12 cellular contexts compared by ENCODE assay signal in the genomic region with DNA sequence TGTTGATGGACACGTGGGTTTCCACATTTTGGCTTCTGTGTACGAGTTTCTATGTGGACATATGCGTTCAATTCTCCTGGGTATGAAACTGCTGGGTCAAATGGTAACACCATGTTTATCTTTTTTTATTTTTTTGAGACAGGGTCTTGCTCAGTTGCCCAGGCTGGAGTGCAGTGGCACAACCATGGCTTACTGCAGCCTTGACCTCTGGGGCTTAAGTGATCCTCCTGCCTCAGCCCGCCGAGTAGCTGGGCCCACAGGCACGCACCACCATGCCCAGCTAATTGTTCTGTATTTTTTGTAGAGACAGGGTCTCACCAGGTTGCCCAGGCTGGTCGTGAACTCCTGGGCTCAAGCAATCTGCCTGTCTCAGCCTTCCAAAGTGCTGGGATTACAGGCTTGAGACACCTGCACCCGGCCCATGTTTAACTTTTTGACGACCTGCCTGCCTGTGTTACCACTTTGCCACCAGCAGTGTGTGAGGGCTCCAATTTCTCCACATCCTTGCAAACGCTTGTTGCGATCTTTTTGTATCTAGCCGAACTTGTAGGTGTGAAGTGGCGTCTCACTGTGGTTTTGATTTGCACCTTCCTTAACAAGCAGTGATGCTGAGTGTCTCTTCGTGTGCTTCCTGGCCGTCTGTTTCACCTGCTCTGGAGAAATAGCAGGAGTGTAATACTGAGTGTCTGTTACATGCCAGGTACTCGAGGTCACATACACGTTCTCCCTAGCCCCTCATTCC.
"Had no signal": no experiment of that assay in that cellular context is flagged by ENCODE, and none has a peak within 500 bp of the region (broad histone marks: within the 10 kb centered on the region; RNA-seq: fewer than 3 reads in every experiment).

No MANE protein-coding gene starts in this region.

- H3K27me3 ChIP-seq: pancreas, upper lobe of left lung had no signal

- H3K9me3 ChIP-seq: pancreas, upper lobe of left lung had no signal

- H3K27me3 Mint-ChIP-seq: dendritic cell treated with granulocyte-macrophage colony-stimulating factor and Interleukin-4, amounts not matched to agents 40 ng/mL and 50 ng/mL, for 4 days had no signal

- H3K4me1 ChIP-seq: pancreas, upper lobe of left lung had no signal

- FAIRE-seq: pancreas, small intestine had no signal

- ATAC-seq: activated T-cell treated with anti-CD3 and anti-CD28 coated beads, Interleukin-2, amount 50 U/mL, for 4 hours; left colon; pancreas had no signal

- H3K4me3 ChIP-seq: pancreas, upper lobe of left lung had no signal

- H3K9me3 Mint-ChIP-seq: activated T-cell treated with anti-CD3 and anti-CD28 coated beads, Interleukin-2, amount 50 U/mL, for 4 hours; dendritic cell treated with granulocyte-macrophage colony-stimulating factor and Interleukin-4, amounts not matched to agents 40 ng/mL and 50 ng/mL, for 4 days; T-helper 2 cell treated with Interferon-gamma antibody and Interleukin-4, amounts not matched to agents 5 μg/mL and 100 μg/mL, for 36 hours had no signal

- H3K27ac ChIP-seq: pancreas, upper lobe of left lung had no signal

- H3K27ac Mint-ChIP-seq: dendritic cell treated with granulocyte-macrophage colony-stimulating factor and Interleukin-4, amounts not matched to agents 40 ng/mL and 50 ng/mL, for 4 days; T-helper 2 cell treated with Interferon-gamma antibody and Interleukin-4, amounts not matched to agents 5 μg/mL and 100 μg/mL, for 36 hours had no signal

- DNase-seq: activated CD4-positive, alpha-beta T cell treated with anti-CD3 and anti-CD28 coated beads, Interleukin-2, amount 50 U/mL, for 4 hours; activated CD4-positive, CD25-positive, alpha-beta regulatory T cell treated with anti-CD3 and anti-CD28 coated beads, Interleukin-2, amount 50 U/mL, for 72 hours; activated T-cell treated with anti-CD3 and anti-CD28 coated beads, Interleukin-2, amount 50 U/mL, for 4 hours; erythroblast; left colon; retina; SIG-M5; small intestine; upper lobe of left lung had no signal

- H3K4me3 Mint-ChIP-seq: activated T-cell treated with anti-CD3 and anti-CD28 coated beads, Interleukin-2, amount 50 U/mL, for 4 hours; dendritic cell treated with granulocyte-macrophage colony-stimulating factor and Interleukin-4, amounts not matched to agents 40 ng/mL and 50 ng/mL, for 4 days; T-helper 2 cell treated with Interferon-gamma antibody and Interleukin-4, amounts not matched to agents 5 μg/mL and 100 μg/mL, for 36 hours had no signal
